17 cellular contexts compared by ENCODE assay signal in the genomic region with DNA sequence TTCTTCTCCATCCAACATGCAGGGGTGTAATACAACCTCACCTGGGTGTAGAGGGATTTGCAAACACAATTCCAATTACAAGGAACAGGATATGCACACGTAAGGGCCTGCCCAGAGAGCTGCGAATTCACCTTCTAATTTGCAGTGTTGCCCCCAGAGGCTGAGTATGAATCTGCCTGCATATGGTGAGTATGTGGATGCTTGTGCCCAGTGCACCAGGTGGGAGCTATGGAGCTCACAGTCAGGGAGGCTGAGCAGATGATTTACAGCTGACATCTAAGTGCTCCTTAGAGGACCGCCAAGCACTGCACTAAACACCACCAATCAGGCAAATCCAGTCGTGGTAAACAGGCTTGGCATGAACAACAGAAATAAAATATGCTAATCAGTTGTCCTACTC.
DNase-seq lines count a peak whose midpoint lies in the region; ATAC-seq and TF ChIP-seq lines count a peak whose summit lies in the region.
"Had no signal": no experiment of that assay in that cellular context is flagged by ENCODE, and none has a peak within 500 bp of the region (broad histone marks: within the 10 kb centered on the region; RNA-seq: fewer than 3 reads in every experiment).

No MANE protein-coding gene starts in this region.

- no peaks in the 10 kb centered on the region for H3K27me3 Mint-ChIP-seq in GM23338 (ENCODE audit: insufficient read depth, low read depth, poor library complexity)

- H4K20me1 ChIP-seq in GM23338 (replicated peaks; ENCODE audit: insufficient read depth), result no peaks in the 10 kb centered on the region

- H3F3A ChIP-seq in GM23338 (replicated peaks; ENCODE audit: low read depth), result no peaks in the 10 kb centered on the region

- DNase-seq in GM23338 (ENCODE audit: low spot score), result peak; percentile 64
- DNase-seq in NCI-H1694 (lab: John Stamatoyannopoulos, UW), result peak; percentile 95
- peak; percentile 95 for DNase-seq in NCI-H524 treated with DMSO at 0.1 percent for 48 hours (lab: John Stamatoyannopoulos, UW)
- peak; percentile 40 for DNase-seq in iPS DF 19.7 (ENCODE audit: low read depth, low spot score)
- no peak for DNase-seq in glomerular visceral epithelial cell (ENCODE audit: extremely low spot score)
- DNase-seq in mucosa of descending colon, result no peak
- DNase-seq: activated CD4-positive, alpha-beta T cell treated with anti-CD3 and anti-CD28 coated beads, Interleukin-2, amount 50 U/mL, for 4 hours; heart right ventricle; nephron progenitor cell; stomach; T-helper 9 cell had no signal

- H3K36me3 ChIP-seq in GM23338 (ENCODE audit: insufficient read depth) (no peaks in the 10 kb centered on the region), mucosa of descending colon (ENCODE audit: low read depth) (no peaks in the 10 kb centered on the region)
- H3K36me3 ChIP-seq: HAP-1, heart right ventricle, stomach had no signal

- H3K4me1 ChIP-seq in GM23338 (ENCODE audit: insufficient read depth) (peaks cover 20% of the 10 kb centered on the region), mucosa of descending colon (ENCODE audit: low read depth) (no peaks in the 10 kb centered on the region)
- H3K4me1 ChIP-seq: heart right ventricle, stomach had no signal

- H3K4me2 ChIP-seq in GM23338, result peak overlapping the region; percentile 41

- peak overlapping the region; percentile 44 for H2AFZ ChIP-seq in GM23338

- TF ChIP-seq CTCF in GM23338 (conservative IDR thresholded peaks at IDR 0.05; ENCODE audit: low read depth in 2 of 2) (peak in 1 of 2 experiments; percentile 37; a peak in 2 of 4 replicates), mucosa of descending colon (IDR thresholded peaks at IDR 0.05) (no peak)

- H3K36me3 Mint-ChIP-seq in GM23338 (ENCODE audit: low read depth), result no peaks in the 10 kb centered on the region

- peak overlapping the region; percentile 40; the same call in 1 of the 2 replicates for H3K27ac ChIP-seq in GM23338 (ENCODE audit: low read depth)
- H3K27ac ChIP-seq: heart right ventricle, stomach had no signal

- H3K4me3 Mint-ChIP-seq in GM23338, result peak overlapping the region; percentile 13; the same call in 1 of the 3 replicates
- H3K4me3 Mint-ChIP-seq: activated T-helper 1 cell treated with anti-CD3 and anti-CD28 coated beads, Interleukin-12 subunit alpha, Interleukin-12 subunit beta, Interleukin-2, Interleukin-4 antibody, amounts not matched to agents 30 ng/mL and 10 ng/mL and 1 ng/mL, durations not matched to agents 14 hours and 24 hours and 36 hours; nephron progenitor cell had no signal

- H3K9me2 ChIP-seq in GM23338 (ENCODE audit: insufficient read depth), result no peaks in the 10 kb centered on the region; the same call in 1 of the 2 replicates

- H3K27me3 ChIP-seq in GM23338 (ENCODE audit: insufficient read depth), result no peaks in the 10 kb centered on the region
- H3K27me3 ChIP-seq: heart right ventricle, stomach had no signal

- peaks cover 24% of the 10 kb centered on the region for H3K4me1 Mint-ChIP-seq in GM23338
- H3K4me1 Mint-ChIP-seq: nephron progenitor cell had no signal

- H3K9me3 ChIP-seq in mucosa of descending colon, result no peaks in the 10 kb centered on the region
- H3K9me3 ChIP-seq: HAP-1, heart right ventricle, stomach had no signal

- intact Hi-C loops in mucosa of descending colon (cut with DNase I, micrococcal nuclease), result no loop called here

- peak; percentile 97 for ATAC-seq in GM23338
- ATAC-seq in HG03280 (IDR thresholded peaks at IDR 0.05; ENCODE audit: unreplicated experiment), result no peak
- ATAC-seq in GM19395 (IDR thresholded peaks at IDR 0.05; ENCODE audit: unreplicated experiment), result no peak
- no peak for ATAC-seq in mucosa of descending colon
- ATAC-seq: heart right ventricle, sciatic nerve had no signal

- H3K4me3 ChIP-seq in GM23338, result peak overlapping the region; percentile 14
- H3K4me3 ChIP-seq in mucosa of descending colon, result no peak overlapping the region
- H3K4me3 ChIP-seq: HAP-1, heart right ventricle, lung, stomach had no signal

- peak overlapping the region; percentile 76 for H3K27ac Mint-ChIP-seq in GM23338
- H3K27ac Mint-ChIP-seq: activated T-helper 1 cell treated with anti-CD3 and anti-CD28 coated beads, Interleukin-12 subunit alpha, Interleukin-12 subunit beta, Interleukin-2, Interleukin-4 antibody, amounts not matched to agents 30 ng/mL and 10 ng/mL and 1 ng/mL, durations not matched to agents 14 hours and 24 hours and 36 hours; nephron progenitor cell had no signal

- no peaks in the 10 kb centered on the region for H3K79me2 ChIP-seq in GM23338 (replicated peaks; ENCODE audit: insufficient read depth)

- H3K9me3 Mint-ChIP-seq in GM23338, result no peaks in the 10 kb centered on the region
- H3K9me3 Mint-ChIP-seq: activated T-helper 1 cell treated with anti-CD3 and anti-CD28 coated beads, Interleukin-12 subunit alpha, Interleukin-12 subunit beta, Interleukin-2, Interleukin-4 antibody, amounts not matched to agents 30 ng/mL and 10 ng/mL and 1 ng/mL, durations not matched to agents 14 hours and 24 hours and 36 hours; nephron progenitor cell had no signal

TF ChIP-seq in GM23338, 12 proteins besides CTCF, POLR2A, EP300 and RAD21 (continues in another document):
- TF ChIP-seq, protein P1, sequence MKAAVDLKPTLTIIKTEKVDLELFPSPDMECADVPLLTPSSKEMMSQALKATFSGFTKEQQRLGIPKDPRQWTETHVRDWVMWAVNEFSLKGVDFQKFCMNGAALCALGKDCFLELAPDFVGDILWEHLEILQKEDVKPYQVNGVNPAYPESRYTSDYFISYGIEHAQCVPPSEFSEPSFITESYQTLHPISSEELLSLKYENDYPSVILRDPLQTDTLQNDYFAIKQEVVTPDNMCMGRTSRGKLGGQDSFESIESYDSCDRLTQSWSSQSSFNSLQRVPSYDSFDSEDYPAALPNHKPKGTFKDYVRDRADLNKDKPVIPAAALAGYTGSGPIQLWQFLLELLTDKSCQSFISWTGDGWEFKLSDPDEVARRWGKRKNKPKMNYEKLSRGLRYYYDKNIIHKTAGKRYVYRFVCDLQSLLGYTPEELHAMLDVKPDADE (IDR thresholded peaks at IDR 0.05), result no peak
- TF ChIP-seq EZH2 (IDR thresholded peaks at IDR 0.05; ENCODE audit: low read depth, unreplicated experiment) (no peak), ZNF114 (CRISPR knock-in tag; IDR thresholded peaks at IDR 0.05) (no peak), JUNB (IDR thresholded peaks at IDR 0.05; ENCODE audit: unreplicated experiment) (no peak), ZNF331 (CRISPR knock-in tag; IDR thresholded peaks at IDR 0.05; ENCODE audit: low read depth) (no peak), CREB1 (CRISPR knock-in tag; IDR thresholded peaks at IDR 0.05; ENCODE audit: low read depth) (no peak), EZH2phosphoT487 (IDR thresholded peaks at IDR 0.05; ENCODE audit: unreplicated experiment) (no peak)
- TF ChIP-seq, protein P2, sequence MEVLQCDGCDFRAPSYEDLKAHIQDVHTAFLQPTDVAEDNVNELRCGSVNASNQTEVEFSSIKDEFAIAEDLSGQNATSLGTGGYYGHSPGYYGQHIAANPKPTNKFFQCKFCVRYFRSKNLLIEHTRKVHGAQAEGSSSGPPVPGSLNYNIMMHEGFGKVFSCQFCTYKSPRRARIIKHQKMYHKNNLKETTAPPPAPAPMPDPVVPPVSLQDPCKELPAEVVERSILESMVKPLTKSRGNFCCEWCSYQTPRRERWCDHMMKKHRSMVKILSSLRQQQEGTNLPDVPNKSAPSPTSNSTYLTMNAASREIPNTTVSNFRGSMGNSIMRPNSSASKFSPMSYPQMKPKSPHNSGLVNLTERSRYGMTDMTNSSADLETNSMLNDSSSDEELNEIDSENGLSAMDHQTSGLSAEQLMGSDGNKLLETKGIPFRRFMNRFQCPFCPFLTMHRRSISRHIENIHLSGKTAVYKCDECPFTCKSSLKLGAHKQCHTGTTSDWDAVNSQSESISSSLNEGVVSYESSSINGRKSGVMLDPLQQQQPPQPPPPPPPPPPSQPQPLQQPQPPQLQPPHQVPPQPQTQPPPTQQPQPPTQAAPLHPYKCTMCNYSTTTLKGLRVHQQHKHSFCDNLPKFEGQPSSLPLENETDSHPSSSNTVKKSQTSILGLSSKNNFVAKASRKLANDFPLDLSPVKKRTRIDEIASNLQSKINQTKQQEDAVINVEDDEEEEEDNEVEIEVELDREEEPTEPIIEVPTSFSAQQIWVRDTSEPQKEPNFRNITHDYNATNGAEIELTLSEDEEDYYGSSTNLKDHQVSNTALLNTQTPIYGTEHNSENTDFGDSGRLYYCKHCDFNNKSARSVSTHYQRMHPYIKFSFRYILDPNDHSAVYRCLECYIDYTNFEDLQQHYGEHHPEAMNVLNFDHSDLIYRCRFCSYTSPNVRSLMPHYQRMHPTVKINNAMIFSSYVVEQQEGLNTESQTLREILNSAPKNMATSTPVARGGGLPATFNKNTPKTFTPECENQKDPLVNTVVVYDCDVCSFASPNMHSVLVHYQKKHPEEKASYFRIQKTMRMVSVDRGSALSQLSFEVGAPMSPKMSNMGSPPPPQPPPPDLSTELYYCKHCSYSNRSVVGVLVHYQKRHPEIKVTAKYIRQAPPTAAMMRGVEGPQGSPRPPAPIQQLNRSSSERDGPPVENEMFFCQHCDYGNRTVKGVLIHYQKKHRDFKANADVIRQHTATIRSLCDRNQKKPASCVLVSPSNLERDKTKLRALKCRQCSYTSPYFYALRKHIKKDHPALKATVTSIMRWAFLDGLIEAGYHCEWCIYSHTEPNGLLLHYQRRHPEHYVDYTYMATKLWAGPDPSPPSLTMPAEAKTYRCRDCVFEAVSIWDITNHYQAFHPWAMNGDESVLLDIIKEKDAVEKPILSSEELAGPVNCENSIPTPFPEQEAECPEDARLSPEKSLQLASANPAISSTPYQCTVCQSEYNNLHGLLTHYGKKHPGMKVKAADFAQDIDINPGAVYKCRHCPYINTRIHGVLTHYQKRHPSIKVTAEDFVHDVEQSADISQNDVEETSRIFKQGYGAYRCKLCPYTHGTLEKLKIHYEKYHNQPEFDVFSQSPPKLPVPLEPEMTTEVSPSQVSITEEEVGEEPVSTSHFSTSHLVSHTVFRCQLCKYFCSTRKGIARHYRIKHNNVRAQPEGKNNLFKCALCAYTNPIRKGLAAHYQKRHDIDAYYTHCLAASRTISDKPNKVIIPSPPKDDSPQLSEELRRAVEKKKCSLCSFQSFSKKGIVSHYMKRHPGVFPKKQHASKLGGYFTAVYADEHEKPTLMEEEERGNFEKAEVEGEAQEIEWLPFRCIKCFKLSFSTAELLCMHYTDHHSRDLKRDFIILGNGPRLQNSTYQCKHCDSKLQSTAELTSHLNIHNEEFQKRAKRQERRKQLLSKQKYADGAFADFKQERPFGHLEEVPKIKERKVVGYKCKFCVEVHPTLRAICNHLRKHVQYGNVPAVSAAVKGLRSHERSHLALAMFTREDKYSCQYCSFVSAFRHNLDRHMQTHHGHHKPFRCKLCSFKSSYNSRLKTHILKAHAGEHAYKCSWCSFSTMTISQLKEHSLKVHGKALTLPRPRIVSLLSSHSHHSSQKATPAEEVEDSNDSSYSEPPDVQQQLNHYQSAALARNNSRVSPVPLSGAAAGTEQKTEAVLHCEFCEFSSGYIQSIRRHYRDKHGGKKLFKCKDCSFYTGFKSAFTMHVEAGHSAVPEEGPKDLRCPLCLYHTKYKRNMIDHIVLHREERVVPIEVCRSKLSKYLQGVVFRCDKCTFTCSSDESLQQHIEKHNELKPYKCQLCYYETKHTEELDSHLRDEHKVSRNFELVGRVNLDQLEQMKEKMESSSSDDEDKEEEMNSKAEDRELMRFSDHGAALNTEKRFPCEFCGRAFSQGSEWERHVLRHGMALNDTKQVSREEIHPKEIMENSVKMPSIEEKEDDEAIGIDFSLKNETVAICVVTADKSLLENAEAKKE (CRISPR knock-in tag; IDR thresholded peaks at IDR 0.05), result no peak

Comparison
In these comparisons a context has a peak if more than half of its experiments do, and no peak if none do; other contexts are left out.
1. DNase-seq: peak in GM23338 (single experiment), NCI-H1694 (single experiment), NCI-H524 treated with DMSO at 0.1 percent for 48 hours (single experiment) and iPS DF 19.7 (single experiment); none in glomerular visceral epithelial cell (single experiment) and mucosa of descending colon (0 of 3).